8 cellular contexts compared by ENCODE assay signal in genomic region chr11:555500-556174, GRCh38. TPM values are rescaled to one million over a fixed set of nuclear protein-coding genes. Genes with fewer than 3 reads are reported as not detected.
DNase-seq lines count a peak whose midpoint lies in the region; ATAC-seq, FAIRE-seq and TF ChIP-seq lines count a peak whose summit lies in the region.

No MANE protein-coding gene starts in this region.

- no peak for FAIRE-seq in K562 (lab: Jason Lieb, UNC)

- TF ChIP-seq CTCF in A673 (conservative IDR thresholded peaks at IDR 0.05; ENCODE audit: low read depth, low read length) = no peak
- no peak for TF ChIP-seq CTCF in HEK293 (tag by site-specific recombination; IDR thresholded peaks at IDR 0.05)
- no peak for TF ChIP-seq CTCF in K562 (IDR thresholded peaks at IDR 0.05 in 2 of 3, conservative IDR thresholded peaks at IDR 0.05 in 1 of 3; ENCODE audit: insufficient read depth in 2 of 3, low read depth in 1 of 3, low read length in 3 of 3)
- TF ChIP-seq CTCF in lung (IDR thresholded peaks at IDR 0.05; ENCODE audit: control extremely low read depth, extremely low read depth) = no peak

- ATAC-seq in K562 (no peak), lung (ENCODE audit: insufficient read depth, low FRiP score) (peak; percentile 1), GM18520 (IDR thresholded peaks at IDR 0.05; ENCODE audit: unreplicated experiment) (no peak)

- intact Hi-C loops in A673 (cut with micrococcal nuclease; ENCODE audit: unreplicated experiment) = loop anchor here (10.0 kb wide), 1 partner anchor 169 kb away; no protein-coding TSS in a partner anchor
- intact Hi-C loops in K562 (cut with micrococcal nuclease) = loop anchor here (10.0 kb wide), 2 partner anchors 59 to 139 kb away; partner anchors contain the start of genes DEAF1, IRF7 and TMEM80

- peaks cover 22% of the 10 kb centered on the region for H3K27me3 ChIP-seq in A673 (replicated peaks; ENCODE audit: insufficient read depth, low read depth, low read length, poor library complexity)
- no peaks in the 10 kb centered on the region for H3K27me3 ChIP-seq in K562 (ENCODE audit: control insufficient read depth in 2 of 2, insufficient read depth in 2 of 2, low read length in 2 of 2)
- no peaks in the 10 kb centered on the region for H3K27me3 ChIP-seq in lung (ENCODE audit: control insufficient read depth, insufficient read depth)

- 60% methylated on average over 5 of the region's 88 CpGs for WGBS in K562 (ENCODE audit: insufficient coverage, low coverage, missing lambda C conversion rate)
- 1 to 2% methylated on average over 54 to 88 of the region's 88 CpGs for WGBS in lung, 2 donors

- H3K27ac ChIP-seq in A673 (ENCODE audit: low read depth, low read length, poor library complexity, severe bottlenecking) (no peak overlapping the region), HEK293 (ENCODE audit: extremely low read depth, low read depth, low read length) (no peak overlapping the region; the same call in 1 of the 2 replicates), K562 (ENCODE audit: extremely low read depth, low read depth, low read length) (no peak overlapping the region), lung (ENCODE audit: low read depth in 1 of 2, low read length in 1 of 2) (no peak overlapping the region)

- no peak overlapping the region for H3K9ac ChIP-seq in K562 (ENCODE audit: insufficient read depth in 1 of 2, low read depth in 2 of 2, low read length in 2 of 2)

- H3K4me1 ChIP-seq in A673 (ENCODE audit: insufficient read depth, low read length, poor library complexity, severe bottlenecking) = peaks cover 12% of the 10 kb centered on the region
- H3K4me1 ChIP-seq in HEK293 (ENCODE audit: control insufficient read depth, insufficient read depth, low read length) = no peaks in the 10 kb centered on the region
- peaks cover 27 to 98% of the 10 kb centered on the region in 2 experiments for H3K4me1 ChIP-seq in K562 (replicated peaks in 1 of 2; ENCODE audit: control insufficient read depth in 2 of 2, insufficient read depth in 2 of 2, low read length in 2 of 2)
- H3K4me1 ChIP-seq in lung (ENCODE audit: control insufficient read depth in 2 of 2, insufficient read depth in 2 of 2, low read length in 2 of 2) = peaks cover 0 to 10% of the 10 kb centered on the region in 2 donors

- peak overlapping the region; percentile 50 for H3K4me3 ChIP-seq in A673 (ENCODE audit: low read depth, low read length, poor library complexity, severe bottlenecking)
- peak overlapping the region; percentile 44 for H3K4me3 ChIP-seq in HEK293 (ENCODE audit: low read depth, low read length)
- no peak overlapping the region; the same call in 1 of the 2 replicates for H3K4me3 ChIP-seq in K562
- H3K4me3 ChIP-seq in lung = peak overlapping the region; percentile 8

- H3K36me3 ChIP-seq in A673 (ENCODE audit: insufficient read depth, low read length, poor library complexity, severe bottlenecking) (no peaks in the 10 kb centered on the region), HEK293 (ENCODE audit: control insufficient read depth in 2 of 2, insufficient read depth in 1 of 2, low read length in 2 of 2) (no peaks in the 10 kb centered on the region), K562 (ENCODE audit: control insufficient read depth, insufficient read depth, low read length) (no peaks in the 10 kb centered on the region), lung (ENCODE audit: control insufficient read depth in 2 of 2, insufficient read depth in 2 of 2, low read length in 2 of 2) (no peaks in the 10 kb centered on the region)

- H4K20me1 ChIP-seq in K562 (replicated peaks; ENCODE audit: control insufficient read depth, insufficient read depth, low read length) = no peaks in the 10 kb centered on the region

- H3K9me3 ChIP-seq in A673 (ENCODE audit: low read depth, low read length, poor library complexity, severe bottlenecking) (no peaks in the 10 kb centered on the region), HEK293 (ENCODE audit: control insufficient read depth, insufficient read depth, low read depth, low read length) (no peaks in the 10 kb centered on the region), K562 (replicated peaks; ENCODE audit: control insufficient read depth, insufficient read depth, low read depth, low read length) (no peaks in the 10 kb centered on the region), lung (ENCODE audit: control insufficient read depth in 2 of 2, insufficient read depth in 1 of 2, low read length in 1 of 2) (no peaks in the 10 kb centered on the region)

- BruUV-seq in A673 (replicated peaks; lab: Mats Ljungman, UMichigan) (no TSS peak), K562 (replicated peaks; lab: Mats Ljungman, UMichigan) (no TSS peak)

- TF ChIP-seq EP300 in K562 (IDR thresholded peaks at IDR 0.05; ENCODE audit: low read length) = no peak

- no peak overlapping the region for H3K4me2 ChIP-seq in K562 (ENCODE audit: insufficient read depth, low read length)

- peaks cover 2% of the 10 kb centered on the region for H3K9me1 ChIP-seq in K562 (ENCODE audit: control insufficient read depth, insufficient read depth, low read length)

- CTCF ChIA-PET in A673 (lab: Charles Lee) (interaction anchor here (0.5 to 1.0 kb wide), 3 partner anchors 106 to 174 kb away, joined by 3 to 5 read pairs (median 3); partner anchors contain the start of gene DEAF1), HEK293 (lab: Yijun Ruan, JAX) (interaction anchor here (0.5 to 2.8 kb wide), 8 partner anchors 9 to 172 kb away, joined by 3 to 17 read pairs (median 4); no protein-coding TSS in a partner anchor), K562 (lab: Yijun Ruan, JAX; ENCODE audit: low intra/inter-chr PET ratio) (interaction anchor here (1.8 kb wide), 1 partner anchor 172 kb away, joined by 12 read pairs; no protein-coding TSS in a partner anchor), HEK293T (lab: Yijun Ruan, JAX) (no interaction called here)

- H3K79me2 ChIP-seq in K562 (ENCODE audit: control insufficient read depth, insufficient read depth, low read length) = peaks cover 7% of the 10 kb centered on the region; the same call in 1 of the 3 replicates

- TF ChIP-seq RAD21 in K562 (CRISPR knock-in tag; conservative IDR thresholded peaks at IDR 0.05 in 1 of 2, IDR thresholded peaks at IDR 0.05 in 1 of 2) = no peak

- H2AFZ ChIP-seq in K562 (ENCODE audit: low read depth, low read length) = no peak overlapping the region

- no peak for TF ChIP-seq POLR2A in K562 (conservative IDR thresholded peaks at IDR 0.05)

- in situ Hi-C loops in K562 (cut with MboI) = no loop called here

- POLR2A ChIA-PET in A673 (lab: Charles Lee; ENCODE audit: low non-redundant PET) = interaction anchor here (0.6 kb wide), 1 partner anchor 201 kb away, joined by 3 read pairs; no protein-coding TSS in a partner anchor
- POLR2A ChIA-PET in HEK293 (lab: Yijun Ruan, JAX) = interaction anchor here (0.6 to 1.4 kb wide), 8 partner anchors 8 to 171 kb away, joined by 3 to 10 read pairs (median 4); partner anchors contain the start of genes HRAS, IRF7 and PHRF1
- POLR2A ChIA-PET in K562 (lab: Yijun Ruan, JAX) = interaction anchor here (0.6 to 1.8 kb wide), 3 partner anchors 14 to 254 kb away, joined by 3 to 5 read pairs (median 4); no protein-coding TSS in a partner anchor
- POLR2A ChIA-PET in HEK293T (lab: Yijun Ruan, JAX) = interaction anchor here (0.6 to 1.6 kb wide), 6 partner anchors 10 to 140 kb away, joined by 3 to 5 read pairs (median 3); partner anchors contain the start of genes HRAS and TMEM80

- DNase-seq in A673 (ENCODE audit: low spot score) (no peak), K562 (ENCODE audit: extremely low read depth in 1 of 4, low spot score in 3 of 4) (no peak), lung (ENCODE audit: low spot score) (no peak), H4 (ENCODE audit: low spot score) (no peak), HEK293T (ENCODE audit: extremely low spot score) (no peak), activated gamma-delta T cell (lab: John Stamatoyannopoulos, UW) (no peak)

RNA-seq across cellular contexts. Expression of gene LMNTD2, which starts 4.9 kb away (rescaled TPM):
- total RNA-seq in A673 (2021) (1.1 and 1.7 TPM in 2 replicates), K562 (2014; rRNA removed) (2.0 and 2.9 TPM in 2 replicates), K562 (2014; rRNA removed; fragmentation: Illumina TruSeq; extraction: Trizol) (0.19 TPM in 1 of 2 replicates, not detected in the other), K562 (2015; rRNA removed; fragmentation: Illumina TruSeq; extraction: Trizol) (0.98 and 1.1 TPM in 2 replicates), K562 (2021) (3.5 and 3.9 TPM in 2 replicates), lung (1 to 10 TPM; 3.0 to 9.7 TPM)
- 3.8 and 17.0 TPM in 2 replicates for total RNA-seq in K562 (2011; cell fraction: chromatin; rRNA removed; ENCODE audit: low replicate concordance)
- 10.9 and 14.7 TPM in 2 replicates for total RNA-seq in K562 (2011; cell fraction: nucleolus; rRNA removed)
- total RNA-seq in K562 (2011; cell fraction: nucleoplasm; rRNA removed) = 6.7 and 8.2 TPM in 2 replicates
- polyA plus RNA-seq in K562 (2011; rRNA removed) (1.1 and 2.8 TPM in 2 replicates), K562 (2014; fragmentation: Illumina TruSeq; extraction: Trizol) (0.48 and 0.98 TPM in 2 replicates), K562 (2014; fragmentation: Nextera tagmentation; extraction: Ambion mirVana) (not detected), K562 (2014; rRNA removed) (1.8 and 4.2 TPM in 2 replicates), lung (1 to 10 TPM; 2.3 to 4.6 TPM)
- 1.3 and 3.2 TPM in 2 replicates for polyA plus RNA-seq in K562 (2011; cell fraction: cytosol; rRNA removed)
- polyA plus RNA-seq in K562 (2011; cell fraction: nucleus; rRNA removed) = 28.7 and 36.1 TPM in 2 replicates
- 3.2 and 9.3 TPM in 2 replicates for polyA plus RNA-seq in K562 (2012)
- polyA minus RNA-seq in K562 (2011; rRNA and poly(A)+ RNA removed) = 0.14 and 0.30 TPM in 2 replicates
- polyA minus RNA-seq in K562 (2011; cell fraction: cytosol; rRNA and poly(A)+ RNA removed) = 1.2 and 1.4 TPM in 2 replicates
- polyA minus RNA-seq in K562 (2011; cell fraction: nucleus; rRNA and poly(A)+ RNA removed) = 4.0 and 6.1 TPM in 2 replicates
- total RNA-seq in H4 (2014; rRNA removed; shearing (Covaris generic)) = 1.4 and 2.6 TPM in 2 replicates

RNA-seq across cellular contexts. Expression of gene RASSF7, which starts 5.1 kb away (rescaled TPM):
- total RNA-seq in A673 (2021) (4.6 and 6.2 TPM in 2 replicates), K562 (2014; rRNA removed) (45.2 and 50.3 TPM in 2 replicates), K562 (2014; rRNA removed; fragmentation: Illumina TruSeq; extraction: Trizol) (1.1 and 2.2 TPM in 2 replicates), K562 (2015; rRNA removed; fragmentation: Illumina TruSeq; extraction: Trizol) (16.2 and 18.6 TPM in 2 replicates), K562 (2021) (30.5 and 31.7 TPM in 2 replicates), lung (10 to 100 TPM; 53.5 to 79.4 TPM)
- 15.6 and 50.0 TPM in 2 replicates for total RNA-seq in K562 (2011; cell fraction: chromatin; rRNA removed; ENCODE audit: low replicate concordance)
- 73.5 and 76.5 TPM in 2 replicates for total RNA-seq in K562 (2011; cell fraction: nucleolus; rRNA removed)
- total RNA-seq in K562 (2011; cell fraction: nucleoplasm; rRNA removed) = 28.3 and 32.9 TPM in 2 replicates
- polyA plus RNA-seq in K562 (2011; rRNA removed) (19.8 and 30.3 TPM in 2 replicates), K562 (2014; fragmentation: Illumina TruSeq; extraction: Trizol) (3.0 and 17.0 TPM in 2 replicates), K562 (2014; fragmentation: Nextera tagmentation; extraction: Ambion mirVana) (under 1 TPM; 0.41 to 0.92 TPM), K562 (2014; rRNA removed) (44.3 and 52.7 TPM in 2 replicates), lung (100 to 1,000 TPM in 1 of 2 donors, 10 to 100 TPM in 1; 47.9 to 153 TPM)
- polyA plus RNA-seq in K562 (2011; cell fraction: cytosol; rRNA removed) = 43.4 and 94.2 TPM in 2 replicates
- polyA plus RNA-seq in K562 (2011; cell fraction: nucleus; rRNA removed) = 170 and 239 TPM in 2 replicates
- 27.7 and 32.0 TPM in 2 replicates for polyA plus RNA-seq in K562 (2012)
- 2.7 and 4.7 TPM in 2 replicates for polyA minus RNA-seq in K562 (2011; rRNA and poly(A)+ RNA removed)
- 10.8 and 13.3 TPM in 2 replicates for polyA minus RNA-seq in K562 (2011; cell fraction: cytosol; rRNA and poly(A)+ RNA removed)
- 18.8 and 21.8 TPM in 2 replicates for polyA minus RNA-seq in K562 (2011; cell fraction: nucleus; rRNA and poly(A)+ RNA removed)
- 16.8 and 17.3 TPM in 2 replicates for total RNA-seq in H4 (2014; rRNA removed; shearing (Covaris generic))

RNA-seq across cellular contexts. Expression of gene LRRC56, which starts 18.3 kb away (rescaled TPM):
- total RNA-seq in A673 (2021) (2.1 and 2.5 TPM in 2 replicates), K562 (2014; rRNA removed) (1.5 and 1.6 TPM in 2 replicates), K562 (2014; rRNA removed; fragmentation: Illumina TruSeq; extraction: Trizol) (0.13 and 0.22 TPM in 2 replicates), K562 (2015; rRNA removed; fragmentation: Illumina TruSeq; extraction: Trizol) (1.0 and 1.3 TPM in 2 replicates), K562 (2021) (3.4 and 4.5 TPM in 2 replicates), lung (10 to 100 TPM in 1 of 2 donors, 1 to 10 TPM in 1; 3.4 to 11.7 TPM)
- total RNA-seq in K562 (2011; cell fraction: chromatin; rRNA removed; ENCODE audit: low replicate concordance) = 8.0 and 39.1 TPM in 2 replicates
- 24.1 and 24.3 TPM in 2 replicates for total RNA-seq in K562 (2011; cell fraction: nucleolus; rRNA removed)
- 9.9 and 12.5 TPM in 2 replicates for total RNA-seq in K562 (2011; cell fraction: nucleoplasm; rRNA removed)
- polyA plus RNA-seq in K562 (2011; rRNA removed) (1.0 and 1.6 TPM in 2 replicates), K562 (2014; fragmentation: Illumina TruSeq; extraction: Trizol) (0.61 and 1.4 TPM in 2 replicates), K562 (2014; fragmentation: Nextera tagmentation; extraction: Ambion mirVana) (under 1 TPM in 1 of 2 experiments, not detected in 1; 0.03 TPM), K562 (2014; rRNA removed) (3.6 and 4.3 TPM in 2 replicates), lung (1 to 10 TPM; 3.8 to 5.7 TPM)
- 0.84 and 3.6 TPM in 2 replicates for polyA plus RNA-seq in K562 (2011; cell fraction: cytosol; rRNA removed)
- polyA plus RNA-seq in K562 (2011; cell fraction: nucleus; rRNA removed) = 11.6 and 26.8 TPM in 2 replicates
- 3.3 and 10.8 TPM in 2 replicates for polyA plus RNA-seq in K562 (2012)
- 0.45 and 0.77 TPM in 2 replicates for polyA minus RNA-seq in K562 (2011; rRNA and poly(A)+ RNA removed)
- 0.86 and 1.1 TPM in 2 replicates for polyA minus RNA-seq in K562 (2011; cell fraction: cytosol; rRNA and poly(A)+ RNA removed)
- polyA minus RNA-seq in K562 (2011; cell fraction: nucleus; rRNA and poly(A)+ RNA removed) = 3.6 and 4.6 TPM in 2 replicates
- total RNA-seq in H4 (2014; rRNA removed; shearing (Covaris generic)) = 0.18 and 0.19 TPM in 2 replicates

RNA-seq across cellular contexts. Expression of gene HRAS, which starts 20.3 kb away (rescaled TPM):
- 82.8 and 90.2 TPM in 2 replicates for total RNA-seq in A673 (2021)
- 31.9 and 88.4 TPM in 2 replicates for total RNA-seq in K562 (2011; cell fraction: chromatin; rRNA removed; ENCODE audit: low replicate concordance)
- 70.2 and 80.9 TPM in 2 replicates for total RNA-seq in K562 (2011; cell fraction: nucleolus; rRNA removed)
- total RNA-seq in K562 (2011; cell fraction: nucleoplasm; rRNA removed) = 37.3 and 47.9 TPM in 2 replicates
- 73.5 and 75.9 TPM in 2 replicates for total RNA-seq in K562 (2014; rRNA removed)
- 11.3 and 16.8 TPM in 2 replicates for total RNA-seq in K562 (2014; rRNA removed; fragmentation: Illumina TruSeq; extraction: Trizol)
- total RNA-seq in K562 (2015; rRNA removed; fragmentation: Illumina TruSeq; extraction: Trizol) = 41.3 and 43.3 TPM in 2 replicates
- 64.9 and 68.5 TPM in 2 replicates for total RNA-seq in K562 (2021)
- polyA plus RNA-seq in K562 (2011; rRNA removed) = 29.6 and 34.9 TPM in 2 replicates
- 39.3 and 69.6 TPM in 2 replicates for polyA plus RNA-seq in K562 (2011; cell fraction: cytosol; rRNA removed)
- polyA plus RNA-seq in K562 (2011; cell fraction: nucleus; rRNA removed) = 98.3 and 113 TPM in 2 replicates
- polyA plus RNA-seq in K562 (2012) = 47.4 and 91.9 TPM in 2 replicates
- polyA plus RNA-seq in K562 (2014; fragmentation: Illumina TruSeq; extraction: Trizol) = 28.0 and 46.2 TPM in 2 replicates
- 1 to 10 TPM; 2.8 to 5.8 TPM for polyA plus RNA-seq in K562 (2014; fragmentation: Nextera tagmentation; extraction: Ambion mirVana)
- 52.0 and 61.3 TPM in 2 replicates for polyA plus RNA-seq in K562 (2014; rRNA removed)
- polyA minus RNA-seq in K562 (2011; rRNA and poly(A)+ RNA removed) = 17.3 and 37.2 TPM in 2 replicates
- polyA minus RNA-seq in K562 (2011; cell fraction: cytosol; rRNA and poly(A)+ RNA removed) = 18.2 and 20.6 TPM in 2 replicates
- 13.1 and 25.3 TPM in 2 replicates for polyA minus RNA-seq in K562 (2011; cell fraction: nucleus; rRNA and poly(A)+ RNA removed)
- total RNA-seq in lung = 10 to 100 TPM; 20.5 to 73.5 TPM
- 100 to 1,000 TPM in 1 of 2 donors, 10 to 100 TPM in 1; 65.8 to 133 TPM for polyA plus RNA-seq in lung
- total RNA-seq in H4 (2014; rRNA removed; shearing (Covaris generic)) = 64.1 and 76.1 TPM in 2 replicates

RNA-seq across cellular contexts. Expression of gene PHRF1, which starts 20.6 kb away (rescaled TPM):
- total RNA-seq in A673 (2021) = 40.2 and 43.0 TPM in 2 replicates
- total RNA-seq in K562 (2011; cell fraction: chromatin; rRNA removed; ENCODE audit: low replicate concordance) = 57.3 and 135 TPM in 2 replicates
- 56.1 and 60.9 TPM in 2 replicates for total RNA-seq in K562 (2011; cell fraction: nucleolus; rRNA removed)
- total RNA-seq in K562 (2011; cell fraction: nucleoplasm; rRNA removed) = 48.9 and 51.5 TPM in 2 replicates
- total RNA-seq in K562 (2014; rRNA removed) = 20.4 and 28.6 TPM in 2 replicates
- total RNA-seq in K562 (2014; rRNA removed; fragmentation: Illumina TruSeq; extraction: Trizol) = 4.2 and 4.9 TPM in 2 replicates
- total RNA-seq in K562 (2015; rRNA removed; fragmentation: Illumina TruSeq; extraction: Trizol) = 17.4 and 19.1 TPM in 2 replicates
- total RNA-seq in K562 (2021) = 34.5 and 37.2 TPM in 2 replicates
- 7.5 and 10.5 TPM in 2 replicates for polyA plus RNA-seq in K562 (2011; rRNA removed)
- 7.2 and 14.5 TPM in 2 replicates for polyA plus RNA-seq in K562 (2011; cell fraction: cytosol; rRNA removed)
- polyA plus RNA-seq in K562 (2011; cell fraction: nucleus; rRNA removed) = 27.6 and 43.0 TPM in 2 replicates
- polyA plus RNA-seq in K562 (2012) = 12.2 and 16.7 TPM in 2 replicates
- 7.7 and 14.5 TPM in 2 replicates for polyA plus RNA-seq in K562 (2014; fragmentation: Illumina TruSeq; extraction: Trizol)
- polyA plus RNA-seq in K562 (2014; fragmentation: Nextera tagmentation; extraction: Ambion mirVana) = under 1 TPM; 0.07 to 0.18 TPM
- 16.9 and 19.9 TPM in 2 replicates for polyA plus RNA-seq in K562 (2014; rRNA removed)
- polyA minus RNA-seq in K562 (2011; rRNA and poly(A)+ RNA removed) = 6.1 and 8.0 TPM in 2 replicates
- polyA minus RNA-seq in K562 (2011; cell fraction: cytosol; rRNA and poly(A)+ RNA removed) = 13.6 and 23.3 TPM in 2 replicates
- polyA minus RNA-seq in K562 (2011; cell fraction: nucleus; rRNA and poly(A)+ RNA removed) = 15.5 and 20.1 TPM in 2 replicates
- total RNA-seq in lung = 10 to 100 TPM; 23.2 to 39.3 TPM
- 10 to 100 TPM; 16.3 to 23.7 TPM for polyA plus RNA-seq in lung
- total RNA-seq in H4 (2014; rRNA removed; shearing (Covaris generic)) = 14.5 and 15.3 TPM in 2 replicates
